Comparison of ENCODE assay signal across 8 cellular contexts in genomic region chr16:29460265-29461030, GRCh38. TPM values are rescaled to one million over a fixed set of nuclear protein-coding genes. Genes with fewer than 3 reads are reported as not detected.
DNase-seq lines count a peak whose midpoint lies in the region; ATAC-seq, FAIRE-seq and TF ChIP-seq lines count a peak whose summit lies in the region.
"Not testable (repeated sequence)": the region's sequence is repeated elsewhere in the genome, so short reads cannot be mapped to it uniquely, and the experiment has no call there.
"Had no signal": no experiment of that assay in that cellular context is flagged by ENCODE, and none has a peak within 500 bp of the region (broad histone marks: within the 10 kb centered on the region; RNA-seq: fewer than 3 reads in every experiment).

No MANE protein-coding gene starts in this region.

- POLR2A ChIA-PET in IMR-90 (lab: Charles Lee; ENCODE audit: unreplicated experiment); endothelial cell of umbilical vein (lab: Charles Lee): not testable (repeated sequence)

- H3K4me2 ChIP-seq in IMR-90 (ENCODE audit: low read depth, low read length); endothelial cell of umbilical vein (ENCODE audit: insufficient read depth, low read length): not testable (repeated sequence)

- not testable (repeated sequence) for BruUV-seq in IMR-90 (replicated peaks; lab: Mats Ljungman, UMichigan); endothelial cell of umbilical vein (replicated peaks; lab: Mats Ljungman, UMichigan)

- H3K9me3 ChIP-seq in IMR-90 (ENCODE audit: control insufficient read depth, insufficient read depth, low read length); RWPE2 (ENCODE audit: severe bottlenecking); endothelial cell of umbilical vein (replicated peaks; ENCODE audit: control insufficient read depth, insufficient read depth, low read length); heart left ventricle; lung (ENCODE audit: control insufficient read depth in 2 of 2, insufficient read depth in 1 of 2, low read length in 1 of 2): not testable (repeated sequence)

- not testable (repeated sequence) for H3K27ac ChIP-seq in IMR-90 (ENCODE audit: insufficient read depth, low read length); RWPE2 (ENCODE audit: poor library complexity, severe bottlenecking); endothelial cell of umbilical vein (ENCODE audit: insufficient read depth, low read depth, low read length); heart left ventricle; lung (ENCODE audit: low read depth in 1 of 2, low read length in 1 of 2)

- H3K4ac ChIP-seq in IMR-90 (ENCODE audit: low read depth, low read length): not testable (repeated sequence)

- H2AK5ac ChIP-seq in IMR-90 (ENCODE audit: low read depth, low read length): not testable (repeated sequence)

- ATAC-seq in IMR-90 (ENCODE audit: low read depth) (peak; percentile 82), RWPE2 (ENCODE audit: low read depth) (peak; percentile 73), heart left ventricle (peak in 3 of 4 donors; percentile 41 to 65 (median 46)), left colon (peak; percentile 64), lung (ENCODE audit: insufficient read depth, low FRiP score) (peak; percentile 63), sciatic nerve (peak; percentile 66)

- not testable (repeated sequence) for H3K56ac ChIP-seq in IMR-90 (ENCODE audit: extremely low read depth, insufficient read depth, low read length)

- not testable (repeated sequence) for H2BK5ac ChIP-seq in IMR-90 (ENCODE audit: low read depth, low read length, poor library complexity, severe bottlenecking)

- not testable (repeated sequence) for H4K20me1 ChIP-seq in IMR-90 (ENCODE audit: insufficient read depth, low read length); endothelial cell of umbilical vein (replicated peaks; ENCODE audit: control insufficient read depth, extremely low read depth, insufficient read depth, low read length)

- not testable (repeated sequence) for H2AK9ac ChIP-seq in IMR-90 (replicated peaks; ENCODE audit: low read depth, low read length, poor library complexity)

- not testable (repeated sequence) for H4K8ac ChIP-seq in IMR-90 (ENCODE audit: low read depth in 2 of 2, low read length in 2 of 2)

- not testable (repeated sequence) for H3K4me1 ChIP-seq in IMR-90 (ENCODE audit: control insufficient read depth, insufficient read depth, low read length); RWPE2 (ENCODE audit: insufficient read depth, poor library complexity, severe bottlenecking); endothelial cell of umbilical vein (ENCODE audit: control insufficient read depth, extremely low read depth, insufficient read depth, low read length); heart left ventricle; lung (ENCODE audit: control insufficient read depth in 2 of 2, insufficient read depth in 2 of 2, low read length in 2 of 2)

- CTCF ChIA-PET in IMR-90 (lab: Yijun Ruan, JAX); endothelial cell of umbilical vein (lab: Charles Lee): not testable (repeated sequence)

- no CpG with 5 or more reads among the region's 15 CpGs for WGBS in IMR-90 (ENCODE audit: extremely low coverage in 2 of 2, insufficient read length in 1 of 2), 2 experiments
- WGBS in heart left ventricle, 4 donors: no CpG with 5 or more reads among the region's 15 CpGs
- no CpG with 5 or more reads among the region's 15 CpGs for WGBS in lung, 2 donors

- H4K91ac ChIP-seq in IMR-90 (ENCODE audit: insufficient read depth, low read depth, low read length): not testable (repeated sequence)

- H2BK20ac ChIP-seq in IMR-90 (ENCODE audit: low read depth, low read length): not testable (repeated sequence)

- not testable (repeated sequence) for H2AFZ ChIP-seq in IMR-90 (replicated peaks; ENCODE audit: low read length, poor library complexity); endothelial cell of umbilical vein (ENCODE audit: low read depth, low read length)

- dilution Hi-C loops in IMR-90 (cut with HindIII; ENCODE audit: low sequenced_read_pairs, unreplicated experiment); endothelial cell of umbilical vein (cut with MboI; ENCODE audit: extremely low pct_ligation_motif_present, low sequenced_read_pairs): not testable (repeated sequence)

- H3K79me1 ChIP-seq in IMR-90 (ENCODE audit: low read depth in 1 of 2, low read length in 2 of 2): not testable (repeated sequence)

- not testable (repeated sequence) for H2BK120ac ChIP-seq in IMR-90 (ENCODE audit: low read depth, low read length)

- not testable (repeated sequence) for H3K27me3 ChIP-seq in IMR-90 (ENCODE audit: control insufficient read depth, insufficient read depth, low read length); RWPE2 (ENCODE audit: insufficient read depth, poor library complexity, severe bottlenecking); endothelial cell of umbilical vein (ENCODE audit: control insufficient read depth in 2 of 2, insufficient read depth in 2 of 2, low read length in 2 of 2); heart left ventricle; lung (ENCODE audit: control insufficient read depth, insufficient read depth)

- not testable (repeated sequence) for TF ChIP-seq CTCF in IMR-90 (conservative IDR thresholded peaks at IDR 0.05; ENCODE audit: low read depth, low read length); RWPE2 (IDR thresholded peaks at IDR 0.05; ENCODE audit: poor library complexity, severe bottlenecking); endothelial cell of umbilical vein (IDR thresholded peaks at IDR 0.05; ENCODE audit: extremely low read depth in 1 of 2, insufficient read depth in 1 of 2, low read depth in 1 of 2, low read length in 2 of 2); heart left ventricle (IDR thresholded peaks at IDR 0.05); lung (IDR thresholded peaks at IDR 0.05; ENCODE audit: control extremely low read depth, extremely low read depth)

- H3K9ac ChIP-seq in IMR-90 (ENCODE audit: low read depth, low read length); endothelial cell of umbilical vein (replicated peaks; ENCODE audit: extremely low read depth, insufficient read depth, low read length): not testable (repeated sequence)

- H3K36me3 ChIP-seq in IMR-90 (ENCODE audit: control insufficient read depth, insufficient read depth, low read length); RWPE2 (ENCODE audit: low read depth); endothelial cell of umbilical vein (ENCODE audit: control insufficient read depth in 2 of 2, extremely low read depth in 1 of 2, insufficient read depth in 2 of 2, low read length in 2 of 2); heart left ventricle; lung (ENCODE audit: control insufficient read depth in 2 of 2, insufficient read depth in 2 of 2, low read length in 2 of 2): not testable (repeated sequence)

- H3K9me1 ChIP-seq in IMR-90 (ENCODE audit: insufficient read depth, low read length); endothelial cell of umbilical vein (replicated peaks; ENCODE audit: control insufficient read depth, extremely low read depth, insufficient read depth, low read length): not testable (repeated sequence)

- FAIRE-seq in endothelial cell of umbilical vein (lab: Jason Lieb, UNC): peak; percentile 97

- H4K5ac ChIP-seq in IMR-90 (ENCODE audit: low read depth, low read length): not testable (repeated sequence)

- intact Hi-C loops in IMR-90 (cut with micrococcal nuclease); endothelial cell of umbilical vein (cut with micrococcal nuclease); heart left ventricle (cut with DNase I); left colon (cut with DNase I, micrococcal nuclease); sciatic nerve (cut with DNase I): not testable (repeated sequence)

- DNase-seq in IMR-90; RWPE2 (ENCODE audit: low spot score); endothelial cell of umbilical vein (ENCODE audit: low read depth, low spot score); heart left ventricle; left colon; lung (ENCODE audit: low spot score); sciatic nerve (ENCODE audit: low spot score): not testable (repeated sequence)

- H3K23ac ChIP-seq in IMR-90 (ENCODE audit: low read depth, low read length): not testable (repeated sequence)

- TF ChIP-seq POLR2A in IMR-90 (IDR thresholded peaks at IDR 0.05; ENCODE audit: low read depth, low read length); endothelial cell of umbilical vein (IDR thresholded peaks at IDR 0.05; ENCODE audit: low read depth, low read length); heart left ventricle (IDR thresholded peaks at IDR 0.05): not testable (repeated sequence)

- not testable (repeated sequence) for TF ChIP-seq RAD21 in IMR-90 (IDR thresholded peaks at IDR 0.05; ENCODE audit: low read length)

- not testable (repeated sequence) for H2BK15ac ChIP-seq in IMR-90 (ENCODE audit: low read depth, low read length)

- not testable (repeated sequence) for H3K18ac ChIP-seq in IMR-90 (ENCODE audit: low read depth, low read length)

- H3K4me3 ChIP-seq in IMR-90 (ENCODE audit: insufficient read depth, low read depth, low read length); RWPE2 (ENCODE audit: severe bottlenecking); endothelial cell of umbilical vein (replicated peaks in 1 of 3; ENCODE audit: insufficient read depth in 1 of 3, low read depth in 1 of 3, low read length in 3 of 3); heart left ventricle; lung: not testable (repeated sequence)

- not testable (repeated sequence) for H3K79me2 ChIP-seq in endothelial cell of umbilical vein (ENCODE audit: control insufficient read depth, insufficient read depth, low read length)

- not testable (repeated sequence) for H3K14ac ChIP-seq in IMR-90 (replicated peaks; ENCODE audit: low read depth, low read length)

- in situ Hi-C loops in IMR-90 (cut with MboI; ENCODE audit: low sequenced_read_pairs): not testable (repeated sequence)

RNA-seq across cellular contexts. Expression of gene SULT1A4, which starts 0.7 kb away (rescaled TPM):
- total RNA-seq in IMR-90 (2012; rRNA removed) (0.28 and 1.1 TPM in 2 replicates), endothelial cell of umbilical vein (8.8 and 10.8 TPM in 2 replicates), heart left ventricle (10 to 100 TPM in 2 of 9 donors, 1 to 10 TPM in 7; 2.1 to 17.3 (median 6.5) TPM), left colon (10 to 100 TPM; 13.3 to 21.9 TPM), lung (10 to 100 TPM in 1 of 2 donors, 1 to 10 TPM in 1; 10.0 to 10.2 TPM), sciatic nerve (3.3 TPM)
- polyA plus RNA-seq in IMR-90 (2012; rRNA removed) (2.4 and 2.5 TPM in 2 replicates), endothelial cell of umbilical vein (1.6 and 2.9 TPM in 2 replicates), heart left ventricle (10 to 100 TPM; 12.9 to 19.2 TPM), lung (10 to 100 TPM in 1 of 2 donors, 1 to 10 TPM in 1; 9.5 to 34.3 TPM)
- 0.65 TPM in 1 of 2 replicates, not detected in the other for polyA plus RNA-seq in IMR-90 (2012; cell fraction: cytosol; rRNA removed)
- 7.1 and 8.9 TPM in 2 replicates for polyA plus RNA-seq in IMR-90 (2012; cell fraction: nucleus; rRNA removed; ENCODE audit: low replicate concordance)
- polyA plus RNA-seq in endothelial cell of umbilical vein (2011; cell fraction: cytosol; rRNA removed): 2.3 and 4.5 TPM in 2 replicates
- polyA plus RNA-seq in endothelial cell of umbilical vein (2011; cell fraction: nucleus; rRNA removed): 7.4 and 10.1 TPM in 2 replicates
- 18.5 and 24.1 TPM in 2 replicates for polyA plus RNA-seq in endothelial cell of umbilical vein (2012)
- 0.93 and 1.8 TPM in 2 replicates for polyA minus RNA-seq in endothelial cell of umbilical vein
- polyA minus RNA-seq in endothelial cell of umbilical vein (2011; cell fraction: cytosol; rRNA and poly(A)+ RNA removed): 7.6 TPM
- polyA minus RNA-seq in endothelial cell of umbilical vein (2011; cell fraction: nucleus; rRNA and poly(A)+ RNA removed): 1.1 and 2.7 TPM in 2 replicates

RNA-seq across cellular contexts. Expression of gene SLX1B, which starts 6.1 kb away (rescaled TPM):
- total RNA-seq in IMR-90 (2012; rRNA removed) (8.3 and 9.3 TPM in 2 replicates), endothelial cell of umbilical vein (39.7 and 74.4 TPM in 2 replicates), heart left ventricle (10 to 100 TPM in 8 of 9 donors, 1 to 10 TPM in 1; 4.6 to 24.5 (median 14.4) TPM), left colon (10 to 100 TPM; 29.1 to 36.8 TPM), lung (10 to 100 TPM in 1 of 2 donors, 1 to 10 TPM in 1; 3.5 to 14.5 TPM), sciatic nerve (12.3 TPM)
- polyA plus RNA-seq in IMR-90 (2012; rRNA removed) (15.8 and 19.6 TPM in 2 replicates), endothelial cell of umbilical vein (44.4 and 83.7 TPM in 2 replicates), heart left ventricle (10 to 100 TPM; 11.8 to 41.4 TPM), lung (10 to 100 TPM; 21.1 to 43.5 TPM)
- polyA plus RNA-seq in IMR-90 (2012; cell fraction: cytosol; rRNA removed): 13.2 and 33.9 TPM in 2 replicates
- 32.4 and 93.2 TPM in 2 replicates for polyA plus RNA-seq in IMR-90 (2012; cell fraction: nucleus; rRNA removed; ENCODE audit: low replicate concordance)
- 13.0 and 24.1 TPM in 2 replicates for polyA plus RNA-seq in endothelial cell of umbilical vein (2011; cell fraction: cytosol; rRNA removed)
- 28.6 and 32.7 TPM in 2 replicates for polyA plus RNA-seq in endothelial cell of umbilical vein (2011; cell fraction: nucleus; rRNA removed)
- polyA plus RNA-seq in endothelial cell of umbilical vein (2012): 6.8 and 19.6 TPM in 2 replicates
- polyA minus RNA-seq in endothelial cell of umbilical vein: 6.9 and 8.9 TPM in 2 replicates
- 10.7 TPM for polyA minus RNA-seq in endothelial cell of umbilical vein (2011; cell fraction: cytosol; rRNA and poly(A)+ RNA removed)
- polyA minus RNA-seq in endothelial cell of umbilical vein (2011; cell fraction: nucleus; rRNA and poly(A)+ RNA removed): 8.6 and 10.1 TPM in 2 replicates

RNA-seq across cellular contexts. Expression of gene BOLA2, which starts 6.3 kb away (rescaled TPM):
- total RNA-seq in IMR-90 (2012; rRNA removed) (7.2 and 11.9 TPM in 2 replicates), endothelial cell of umbilical vein (7.2 and 7.4 TPM in 2 replicates), heart left ventricle (1 to 10 TPM; 2.2 to 6.4 (median 4.5) TPM), left colon (10 to 100 TPM in 1 of 2 donors, 1 to 10 TPM in 1; 6.3 to 10.6 TPM), lung (10 to 100 TPM in 1 of 2 donors, 1 to 10 TPM in 1; 6.3 to 27.6 TPM), sciatic nerve (9.5 TPM)
- polyA plus RNA-seq in IMR-90 (2012; rRNA removed) (32.1 and 38.0 TPM in 2 replicates), endothelial cell of umbilical vein (34.6 and 46.8 TPM in 2 replicates), heart left ventricle (10 to 100 TPM; 15.2 to 16.3 TPM), lung (10 to 100 TPM; 25.0 to 25.5 TPM)
- 12.2 and 27.2 TPM in 2 replicates for polyA plus RNA-seq in IMR-90 (2012; cell fraction: cytosol; rRNA removed)
- 4.1 and 6.6 TPM in 2 replicates for polyA plus RNA-seq in IMR-90 (2012; cell fraction: nucleus; rRNA removed; ENCODE audit: low replicate concordance)
- polyA plus RNA-seq in endothelial cell of umbilical vein (2011; cell fraction: cytosol; rRNA removed): 26.7 and 30.2 TPM in 2 replicates
- 12.5 and 13.3 TPM in 2 replicates for polyA plus RNA-seq in endothelial cell of umbilical vein (2011; cell fraction: nucleus; rRNA removed)
- 26.7 and 31.2 TPM in 2 replicates for polyA plus RNA-seq in endothelial cell of umbilical vein (2012)
- polyA minus RNA-seq in endothelial cell of umbilical vein: 8.7 and 8.9 TPM in 2 replicates
- 2.4 TPM for polyA minus RNA-seq in endothelial cell of umbilical vein (2011; cell fraction: cytosol; rRNA and poly(A)+ RNA removed)
- 12.3 and 19.8 TPM in 2 replicates for polyA minus RNA-seq in endothelial cell of umbilical vein (2011; cell fraction: nucleus; rRNA and poly(A)+ RNA removed)

RNA-seq across cellular contexts. Expression of gene NPIPB12, which starts 45.8 kb away (rescaled TPM):
- total RNA-seq in IMR-90 (2012; rRNA removed): 3.9 and 5.6 TPM in 2 replicates
- 15.0 and 18.0 TPM in 2 replicates for polyA plus RNA-seq in IMR-90 (2012; rRNA removed)
- polyA plus RNA-seq in IMR-90 (2012; cell fraction: cytosol; rRNA removed): 5.2 and 9.1 TPM in 2 replicates
- 128 and 151 TPM in 2 replicates for polyA plus RNA-seq in IMR-90 (2012; cell fraction: nucleus; rRNA removed; ENCODE audit: low replicate concordance)
- total RNA-seq in endothelial cell of umbilical vein: 73.5 and 75.8 TPM in 2 replicates
- 41.7 and 44.7 TPM in 2 replicates for polyA plus RNA-seq in endothelial cell of umbilical vein
- polyA plus RNA-seq in endothelial cell of umbilical vein (2011; cell fraction: cytosol; rRNA removed): 7.7 and 11.0 TPM in 2 replicates
- 165 and 181 TPM in 2 replicates for polyA plus RNA-seq in endothelial cell of umbilical vein (2011; cell fraction: nucleus; rRNA removed)
- 33.1 and 37.2 TPM in 2 replicates for polyA plus RNA-seq in endothelial cell of umbilical vein (2012)
- polyA minus RNA-seq in endothelial cell of umbilical vein: 62.4 and 135 TPM in 2 replicates
- polyA minus RNA-seq in endothelial cell of umbilical vein (2011; cell fraction: cytosol; rRNA and poly(A)+ RNA removed): 9.7 TPM
- polyA minus RNA-seq in endothelial cell of umbilical vein (2011; cell fraction: nucleus; rRNA and poly(A)+ RNA removed): 211 and 289 TPM in 2 replicates
- total RNA-seq in heart left ventricle: 10 to 100 TPM in 7 of 9 donors, 1 to 10 TPM in 2; 4.6 to 59.6 (median 14.1) TPM
- polyA plus RNA-seq in heart left ventricle: 10 to 100 TPM in 1 of 2 donors, 1 to 10 TPM in 1; 9.0 to 41.9 TPM
- total RNA-seq in left colon: 100 to 1,000 TPM in 1 of 2 donors, 10 to 100 TPM in 1; 89.1 to 109 TPM
- total RNA-seq in lung: 10 to 100 TPM; 74.4 to 76.4 TPM
- 10 to 100 TPM; 25.3 to 54.8 TPM for polyA plus RNA-seq in lung
- total RNA-seq in sciatic nerve: 47.5 TPM

RNA-seq across cellular contexts. Expression of gene NPIPB11, which starts 53.9 kb away (rescaled TPM):
- total RNA-seq in IMR-90 (2012; rRNA removed): under 0.01 TPM in 2 replicates
- polyA plus RNA-seq in IMR-90 (2012; rRNA removed): 1.8 and 2.1 TPM in 2 replicates
- polyA plus RNA-seq in IMR-90 (2012; cell fraction: cytosol; rRNA removed): 0.37 and 0.66 TPM in 2 replicates
- polyA plus RNA-seq in IMR-90 (2012; cell fraction: nucleus; rRNA removed; ENCODE audit: low replicate concordance): 14.8 and 19.7 TPM in 2 replicates
- 3.0 and 3.6 TPM in 2 replicates for total RNA-seq in endothelial cell of umbilical vein
- polyA plus RNA-seq in endothelial cell of umbilical vein: 3.0 and 3.4 TPM in 2 replicates
- polyA plus RNA-seq in endothelial cell of umbilical vein (2011; cell fraction: cytosol; rRNA removed): 0.37 and 0.58 TPM in 2 replicates
- 7.3 and 9.5 TPM in 2 replicates for polyA plus RNA-seq in endothelial cell of umbilical vein (2011; cell fraction: nucleus; rRNA removed)
- 0.63 and 1.0 TPM in 2 replicates for polyA plus RNA-seq in endothelial cell of umbilical vein (2012)
- 1.1 and 3.6 TPM in 2 replicates for polyA minus RNA-seq in endothelial cell of umbilical vein
- 0.31 TPM for polyA minus RNA-seq in endothelial cell of umbilical vein (2011; cell fraction: cytosol; rRNA and poly(A)+ RNA removed)
- 3.0 and 5.1 TPM in 2 replicates for polyA minus RNA-seq in endothelial cell of umbilical vein (2011; cell fraction: nucleus; rRNA and poly(A)+ RNA removed)
- total RNA-seq in heart left ventricle: 1 to 10 TPM in 1 of 9 donors, under 1 TPM in 8; 0.09 to 1.5 (median 0.42) TPM
- polyA plus RNA-seq in heart left ventricle: 1 to 10 TPM in 1 of 2 donors, under 1 TPM in 1; 0.40 to 1.4 TPM
- total RNA-seq in left colon: 1 to 10 TPM in 1 of 2 donors, under 1 TPM in 1; 0.79 to 1.7 TPM
- 1 to 10 TPM in 1 of 2 donors, under 1 TPM in 1; 0.80 to 1.1 TPM for total RNA-seq in lung
- polyA plus RNA-seq in lung: 1 to 10 TPM in 1 of 2 donors, under 1 TPM in 1; 0.56 to 1.6 TPM
- 2.5 TPM for total RNA-seq in sciatic nerve
- total RNA-seq: G401 had no signal
